12 cellular contexts compared by ENCODE assay signal in genomic region chr1:72280714-72281113, GRCh38. TPM values are rescaled to one million over a fixed set of nuclear protein-coding genes. Genes with fewer than 3 reads are reported as not detected.
DNase-seq lines count a peak whose midpoint lies in the region; ATAC-seq, FAIRE-seq and TF ChIP-seq lines count a peak whose summit lies in the region.
"Had no signal": no experiment of that assay in that cellular context is flagged by ENCODE, and none has a peak within 500 bp of the region (broad histone marks: within the 10 kb centered on the region; RNA-seq: fewer than 3 reads in every experiment).

No MANE protein-coding gene starts in this region.

- H3K27ac Mint-ChIP-seq in mesothelial cell of epicardium, result no peak overlapping the region

- peak overlapping the region; percentile 74 for H3K4me3 Mint-ChIP-seq in mesothelial cell of epicardium

- in situ Hi-C loops in astrocyte of the cerebellum (cut with HindIII; ENCODE audit: low sequenced_read_pairs), result no loop called here

- no peaks in the 10 kb centered on the region for H3K9me3 ChIP-seq in A673 (ENCODE audit: low read depth, low read length, poor library complexity, severe bottlenecking)
- H3K9me3 ChIP-seq in kidney (ENCODE audit: control insufficient read depth in 1 of 2, low read length in 2 of 2), result no peaks in the 10 kb centered on the region
- H3K9me3 ChIP-seq: Caco-2, pancreas had no signal

- H3K36me3 ChIP-seq in A673 (ENCODE audit: insufficient read depth, low read length, poor library complexity, severe bottlenecking) (no peaks in the 10 kb centered on the region), kidney (ENCODE audit: control insufficient read depth in 1 of 2, insufficient read depth in 2 of 2, low read length in 2 of 2) (no peaks in the 10 kb centered on the region)
- H3K36me3 ChIP-seq: pancreas had no signal

- H3K9ac ChIP-seq in kidney (ENCODE audit: low read length in 2 of 2), result no peak overlapping the region

- no peaks in the 10 kb centered on the region for H3K36me3 Mint-ChIP-seq in mesothelial cell of epicardium

- ATAC-seq in HG03460 (IDR thresholded peaks at IDR 0.05; ENCODE audit: unreplicated experiment), result no peak
- ATAC-seq: HCT116, pancreas had no signal

- H3K4me3 ChIP-seq in A673 (ENCODE audit: low read depth, low read length, poor library complexity, severe bottlenecking), result peak overlapping the region; percentile 69
- H3K4me3 ChIP-seq in astrocyte of the cerebellum (ENCODE audit: low read depth, low read length), result peak overlapping the region; percentile 68
- peak overlapping the region in 1 of 2 donors; percentile 70 for H3K4me3 ChIP-seq in kidney (ENCODE audit: low read length in 2 of 2)

- no peaks in the 10 kb centered on the region for H3K27me3 ChIP-seq in A673 (replicated peaks; ENCODE audit: insufficient read depth, low read depth, low read length, poor library complexity)
- H3K27me3 ChIP-seq: pancreas had no signal

- H3K4me1 Mint-ChIP-seq in mesothelial cell of epicardium, result peaks cover 9% of the 10 kb centered on the region

- intact Hi-C loops in A673 (cut with micrococcal nuclease; ENCODE audit: unreplicated experiment), result no loop called here
- intact Hi-C loops in kidney (cut with DNase I), result no loop called here

- TF ChIP-seq CTCF in A673 (conservative IDR thresholded peaks at IDR 0.05; ENCODE audit: low read depth, low read length) (no peak), astrocyte of the cerebellum (IDR thresholded peaks at IDR 0.05; ENCODE audit: low read depth, low read length, missing control alignments) (peak; percentile 6), mesothelial cell of epicardium (IDR thresholded peaks at IDR 0.05; ENCODE audit: unreplicated experiment) (no peak), kidney (IDR thresholded peaks at IDR 0.05; ENCODE audit: borderline replicate concordance, extremely low read depth, insufficient read depth) (no peak)

- no TSS peak for BruUV-seq in A673 (replicated peaks; lab: Mats Ljungman, UMichigan)

- peaks cover 52% of the 10 kb centered on the region for H3K27me3 Mint-ChIP-seq in mesothelial cell of epicardium (ENCODE audit: low read depth)

- POLR2A ChIA-PET in A673 (lab: Charles Lee; ENCODE audit: low non-redundant PET), result no interaction called here

- no peaks in the 10 kb centered on the region for H3K9me3 Mint-ChIP-seq in mesothelial cell of epicardium

- DNase-seq in A673 (ENCODE audit: low spot score) (peak; percentile 38), DMS79 (lab: John Stamatoyannopoulos, UW) (peak; percentile 34), astrocyte of the cerebellum (ENCODE audit: low read depth) (no peak), mesothelial cell of epicardium (ENCODE audit: low spot score in 2 of 2, unreplicated experiment in 2 of 2) (no peak), kidney (no peak), NCI-H2171 (lab: John Stamatoyannopoulos, UW) (no peak)
- no peak for DNase-seq in activated CD4-positive, alpha-beta T cell treated with anti-CD3 and anti-CD28 coated beads for 4 hours
- DNase-seq: activated CD8-positive, alpha-beta memory T cell treated with anti-CD3 and anti-CD28 coated beads for 24 hours; Caco-2; pancreas had no signal

- CTCF ChIA-PET in A673 (lab: Charles Lee), result interaction anchor here (0.6 kb wide), 1 partner anchor 456 kb away, joined by 3 read pairs; no protein-coding TSS in a partner anchor

- H3K27ac ChIP-seq in A673 (ENCODE audit: low read depth, low read length, poor library complexity, severe bottlenecking) (no peak overlapping the region), kidney (ENCODE audit: low read depth in 2 of 2, low read length in 2 of 2) (no peak overlapping the region)
- H3K27ac ChIP-seq: pancreas had no signal

- H3K4me1 ChIP-seq in A673 (ENCODE audit: insufficient read depth, low read length, poor library complexity, severe bottlenecking) (peaks cover 13% of the 10 kb centered on the region), kidney (ENCODE audit: control insufficient read depth in 1 of 2, insufficient read depth in 1 of 2, low read depth in 1 of 2, low read length in 2 of 2) (peaks cover 0 to 4% of the 10 kb centered on the region in 2 donors)
- H3K4me1 ChIP-seq: Caco-2 had no signal

- FAIRE-seq in kidney (lab: Jason Lieb, UNC), result no peak
- FAIRE-seq: pancreas had no signal

RNA-seq across cellular contexts. Expression of gene NEGR1, which starts 1.6 kb away (rescaled TPM):
- total RNA-seq in A673 (2021) (7.6 and 10.6 TPM in 2 replicates), mesothelial cell of epicardium (2.2 to 4.5 TPM (median 2.4 TPM) in 3 replicates), kidney (10.2 TPM)
- polyA plus RNA-seq in kidney (ENCODE audit: insufficient read depth, low read depth, low replicate concordance), result 3.0 TPM
- total RNA-seq: Caco-2 had no signal

Comparison
In these comparisons a context has a peak if more than half of its experiments do, and no peak if none do; other contexts are left out.
1. DNase-seq: peak in A673 (single experiment) and DMS79 (single experiment); none in astrocyte of the cerebellum (single experiment), mesothelial cell of epicardium (0 of 2), kidney (single experiment), NCI-H2171 (single experiment) and activated CD4-positive, alpha-beta T cell treated with anti-CD3 and anti-CD28 coated beads for 4 hours (0 of 2).